1 cellular context compared by ENCODE assay signal in genomic region chr16:84137769-84138357, GRCh38.
TF ChIP-seq lines count a peak whose summit lies in the region.

No MANE protein-coding gene starts in this region.

TF ChIP-seq in H1, 55 proteins besides CTCF, POLR2A, EP300 and RAD21:
- TF ChIP-seq, protein P1, sequence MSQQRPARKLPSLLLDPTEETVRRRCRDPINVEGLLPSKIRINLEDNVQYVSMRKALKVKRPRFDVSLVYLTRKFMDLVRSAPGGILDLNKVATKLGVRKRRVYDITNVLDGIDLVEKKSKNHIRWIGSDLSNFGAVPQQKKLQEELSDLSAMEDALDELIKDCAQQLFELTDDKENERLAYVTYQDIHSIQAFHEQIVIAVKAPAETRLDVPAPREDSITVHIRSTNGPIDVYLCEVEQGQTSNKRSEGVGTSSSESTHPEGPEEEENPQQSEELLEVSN (IDR thresholded peaks at IDR 0.05), result no peak
- TF ChIP-seq RXRA (IDR thresholded peaks at IDR 0.05; ENCODE audit: insufficient read depth, low read depth, low read length), result no peak
- no peak for TF ChIP-seq POU5F1 (IDR thresholded peaks at IDR 0.05; ENCODE audit: low read depth, low read length)
- no peak for TF ChIP-seq NANOG (IDR thresholded peaks at IDR 0.05; ENCODE audit: insufficient read depth, low read depth, low read length, poor library complexity, severe bottlenecking)
- TF ChIP-seq SIN3A (conservative IDR thresholded peaks at IDR 0.05 in 1 of 2, IDR thresholded peaks at IDR 0.05 in 1 of 2; ENCODE audit: low read depth in 1 of 2, low read length in 2 of 2), result no peak
- no peak for TF ChIP-seq YY1 (IDR thresholded peaks at IDR 0.05; ENCODE audit: low read depth, low read length)
- no peak for TF ChIP-seq BRCA1 (IDR thresholded peaks at IDR 0.05; ENCODE audit: low read depth, low read length)
- no peak for TF ChIP-seq CREB1 (IDR thresholded peaks at IDR 0.05)
- TF ChIP-seq MAFK (IDR thresholded peaks at IDR 0.05; ENCODE audit: low read depth, low read length), result no peak
- TF ChIP-seq JUND (IDR thresholded peaks at IDR 0.05; ENCODE audit: low read length), result no peak
- no peak for TF ChIP-seq CBX8 (IDR thresholded peaks at IDR 0.05; ENCODE audit: borderline replicate concordance, low read depth, low read length)
- TF ChIP-seq CEBPB (IDR thresholded peaks at IDR 0.05; ENCODE audit: low read depth, low read length), result no peak
- no peak for TF ChIP-seq SAP30 (IDR thresholded peaks at IDR 0.05; ENCODE audit: insufficient read depth, insufficient replicate concordance, low read length)
- no peak for TF ChIP-seq HDAC2 (IDR thresholded peaks at IDR 0.05; ENCODE audit: borderline replicate concordance in 1 of 2, low read depth in 2 of 2, low read length in 2 of 2)
- no peak for TF ChIP-seq CTBP2 (IDR thresholded peaks at IDR 0.05; ENCODE audit: borderline replicate concordance, insufficient read depth, insufficient read length, low read length)
- no peak for TF ChIP-seq CHD2 (IDR thresholded peaks at IDR 0.05; ENCODE audit: low read length)
- TF ChIP-seq CHD7 (IDR thresholded peaks at IDR 0.05; ENCODE audit: insufficient replicate concordance, low read length), result no peak
- no peak for TF ChIP-seq SIX5 (IDR thresholded peaks at IDR 0.05; ENCODE audit: low read depth, low read length)
- TF ChIP-seq TBP (IDR thresholded peaks at IDR 0.05; ENCODE audit: low read depth, low read length), result no peak
